ENCODE assay signal across 18 cellular contexts in genomic region chr3:184325269-184325668, GRCh38. TPM values are rescaled to one million over a fixed set of nuclear protein-coding genes. Genes with fewer than 3 reads are reported as not detected.
A peak's percentile ranks its signal among the peaks of the same experiment; 100 is the strongest.
DNase-seq lines count a peak whose midpoint lies in the region; ATAC-seq and TF ChIP-seq lines count a peak whose summit lies in the region.
"Had no signal": no experiment of that assay in that cellular context is flagged by ENCODE, and none has a peak within 500 bp of the region (broad histone marks: within the 10 kb centered on the region; RNA-seq: fewer than 3 reads in every experiment).

No MANE protein-coding gene starts in this region.

- H3K4me3 ChIP-seq in BE2C (ENCODE audit: low read depth, low read length): no peak overlapping the region
- H3K4me3 ChIP-seq: cardiac muscle cell had no signal

- H3K4me3 Mint-ChIP-seq in activated T-cell treated with anti-CD3 and anti-CD28 coated beads, Interleukin-2, amount 50 U/mL, for 24 hours: no peak overlapping the region
- H3K4me3 Mint-ChIP-seq in activated T-cell treated with anti-CD3 and anti-CD28 coated beads, Interleukin-2, amount 50 U/mL, for 4 hours: no peak overlapping the region
- no peak overlapping the region for H3K4me3 Mint-ChIP-seq in HFFc6
- no peak overlapping the region for H3K4me3 Mint-ChIP-seq in memory B cell
- H3K4me3 Mint-ChIP-seq: activated B cell treated with CpG ODN at 0.5 μM for 24 hours; CD8-positive, alpha-beta memory T cell had no signal

- no peaks in the 10 kb centered on the region for H3K9me3 ChIP-seq in BE2C

- no peak for TF ChIP-seq CTCF in HFFc6 (IDR thresholded peaks at IDR 0.05)
- no peak for TF ChIP-seq CTCF in BE2C (IDR thresholded peaks at IDR 0.05; ENCODE audit: low read depth, low read length)

- H3K4me1 Mint-ChIP-seq in activated T-cell treated with anti-CD3 and anti-CD28 coated beads, Interleukin-2, amount 50 U/mL, for 24 hours (ENCODE audit: low read depth): peaks cover 61% of the 10 kb centered on the region
- H3K4me1 Mint-ChIP-seq in activated T-cell treated with anti-CD3 and anti-CD28 coated beads, Interleukin-2, amount 50 U/mL, for 4 hours (ENCODE audit: low read depth): peaks cover 15% of the 10 kb centered on the region
- H3K4me1 Mint-ChIP-seq in HFFc6 (ENCODE audit: low read depth) (peaks cover 45% of the 10 kb centered on the region), memory B cell (no peaks in the 10 kb centered on the region)
- H3K4me1 Mint-ChIP-seq: activated B cell treated with CpG ODN at 0.5 μM for 24 hours; CD8-positive, alpha-beta memory T cell had no signal

- H3K27ac Mint-ChIP-seq in activated T-cell treated with anti-CD3 and anti-CD28 coated beads, Interleukin-2, amount 50 U/mL, for 24 hours: peak overlapping the region; percentile 90
- H3K27ac Mint-ChIP-seq in HFFc6 (peak overlapping the region; percentile 33; the same call in 1 of the 2 replicates), memory B cell (peak overlapping the region; percentile 33)
- H3K27ac Mint-ChIP-seq: activated B cell treated with CpG ODN at 0.5 μM for 24 hours had no signal

- H3K27me3 ChIP-seq in BE2C: no peaks in the 10 kb centered on the region
- H3K27me3 ChIP-seq: cardiac muscle cell had no signal

- DNase-seq in activated T-cell treated with anti-CD3 and anti-CD28 coated beads, Interleukin-2, amount 50 U/mL, for 24 hours: no peak
- no peak for DNase-seq in activated T-cell treated with anti-CD3 and anti-CD28 coated beads, Interleukin-2, amount 50 U/mL, for 4 hours
- no peak for DNase-seq in HFFc6
- DNase-seq in memory B cell (ENCODE audit: low spot score in 2 of 2): no peak
- no peak for DNase-seq in DMS53 (lab: John Stamatoyannopoulos, UW)
- no peak for DNase-seq in BE2C
- DNase-seq: activated B cell treated with CpG ODN at 0.5 μM for 24 hours; activated CD8-positive, alpha-beta memory T cell treated with anti-CD3 and anti-CD28 coated beads, Interleukin-2, amount 50 U/mL, for 48 hours; CD8-positive, alpha-beta memory T cell; KBM-7; NCI-H1092; NCI-H2107; NCI-H524; occipital lobe; SIG-M5 had no signal

- peaks cover 100% of the 10 kb centered on the region for H3K36me3 Mint-ChIP-seq in activated T-cell treated with anti-CD3 and anti-CD28 coated beads, Interleukin-2, amount 50 U/mL, for 24 hours (ENCODE audit: low read depth)
- H3K36me3 Mint-ChIP-seq in activated T-cell treated with anti-CD3 and anti-CD28 coated beads, Interleukin-2, amount 50 U/mL, for 4 hours (ENCODE audit: insufficient read depth): peaks cover 79% of the 10 kb centered on the region
- H3K36me3 Mint-ChIP-seq in HFFc6 (ENCODE audit: low read depth) (peaks cover 79% of the 10 kb centered on the region), memory B cell (peaks cover 63% of the 10 kb centered on the region)

- no peaks in the 10 kb centered on the region for H3K9me3 Mint-ChIP-seq in activated T-cell treated with anti-CD3 and anti-CD28 coated beads, Interleukin-2, amount 50 U/mL, for 24 hours
- no peaks in the 10 kb centered on the region for H3K9me3 Mint-ChIP-seq in activated T-cell treated with anti-CD3 and anti-CD28 coated beads, Interleukin-2, amount 50 U/mL, for 4 hours
- H3K9me3 Mint-ChIP-seq in HFFc6: no peaks in the 10 kb centered on the region
- H3K9me3 Mint-ChIP-seq in memory B cell: no peaks in the 10 kb centered on the region
- H3K9me3 Mint-ChIP-seq: activated B cell treated with CpG ODN at 0.5 μM for 24 hours; CD8-positive, alpha-beta memory T cell had no signal

- H3K27me3 Mint-ChIP-seq in activated T-cell treated with anti-CD3 and anti-CD28 coated beads, Interleukin-2, amount 50 U/mL, for 24 hours: no peaks in the 10 kb centered on the region
- H3K27me3 Mint-ChIP-seq in activated T-cell treated with anti-CD3 and anti-CD28 coated beads, Interleukin-2, amount 50 U/mL, for 4 hours (ENCODE audit: low read depth): no peaks in the 10 kb centered on the region
- H3K27me3 Mint-ChIP-seq in HFFc6 (ENCODE audit: insufficient read depth) (peaks cover 4% of the 10 kb centered on the region), memory B cell (no peaks in the 10 kb centered on the region)
- H3K27me3 Mint-ChIP-seq: activated B cell treated with CpG ODN at 0.5 μM for 24 hours; CD8-positive, alpha-beta memory T cell had no signal

- H3K4me1 ChIP-seq in BE2C: no peaks in the 10 kb centered on the region

- no peak for ATAC-seq in activated T-cell treated with anti-CD3 and anti-CD28 coated beads, Interleukin-2, amount 50 U/mL, for 4 hours
- no peak for ATAC-seq in memory B cell (ENCODE audit: low read depth)
- ATAC-seq: left lobe of liver, sciatic nerve had no signal

- H3K36me3 ChIP-seq in BE2C: peaks cover 100% of the 10 kb centered on the region

RNA-seq across cellular contexts. Expression of gene EIF4G1, which starts 10.9 kb away (rescaled TPM):
- total RNA-seq in activated T-cell treated with anti-CD3 and anti-CD28 coated beads, Interleukin-2, amount 50 U/mL, for 4 hours: 1,000 to 10,000 TPM in 2 of 3 donors, 100 to 1,000 TPM in 1; 990 to 1,057 (median 1,007) TPM
- total RNA-seq in HFFc6 (2021; fragmentation: NEBNext Ultra II Directional; extraction: Animal tissue kit (Norgen Biotek cat#: 25700)): 100 to 1,000 TPM; 522 to 605 (median 559) TPM
- polyA plus RNA-seq in BE2C (2012; ENCODE audit: insufficient read depth, insufficient read length, low read depth): 549 TPM

RNA-seq across cellular contexts. Expression of gene FAM131A, which starts 12.1 kb away (rescaled TPM):
- total RNA-seq in activated T-cell treated with anti-CD3 and anti-CD28 coated beads, Interleukin-2, amount 50 U/mL, for 4 hours: 1 to 10 TPM; 3.5 to 4.4 (median 3.7) TPM
- total RNA-seq in HFFc6 (2021; fragmentation: NEBNext Ultra II Directional; extraction: Animal tissue kit (Norgen Biotek cat#: 25700)): 10 to 100 TPM; 11.2 to 13.6 (median 11.9) TPM
- polyA plus RNA-seq in BE2C (2012; ENCODE audit: insufficient read depth, insufficient read length, low read depth): 36.2 TPM

RNA-seq across cellular contexts. Expression of gene PSMD2, which starts 26.2 kb away (rescaled TPM):
- 100 to 1,000 TPM; 497 to 520 (median 498) TPM for total RNA-seq in activated T-cell treated with anti-CD3 and anti-CD28 coated beads, Interleukin-2, amount 50 U/mL, for 4 hours
- 100 to 1,000 TPM; 620 to 777 (median 730) TPM for total RNA-seq in HFFc6 (2021; fragmentation: NEBNext Ultra II Directional; extraction: Animal tissue kit (Norgen Biotek cat#: 25700))
- 356 TPM for polyA plus RNA-seq in BE2C (2012; ENCODE audit: insufficient read depth, insufficient read length, low read depth)

RNA-seq across cellular contexts. Expression of gene CLCN2, which starts 36.1 kb away (rescaled TPM):
- 1 to 10 TPM; 4.5 to 5.2 (median 5.0) TPM for total RNA-seq in activated T-cell treated with anti-CD3 and anti-CD28 coated beads, Interleukin-2, amount 50 U/mL, for 4 hours
- 1 to 10 TPM; 3.4 to 5.1 (median 4.2) TPM for total RNA-seq in HFFc6 (2021; fragmentation: NEBNext Ultra II Directional; extraction: Animal tissue kit (Norgen Biotek cat#: 25700))
- polyA plus RNA-seq in BE2C (2012; ENCODE audit: insufficient read depth, insufficient read length, low read depth): 12.2 TPM

RNA-seq across cellular contexts. Expression of gene POLR2H, which starts 36.2 kb away (rescaled TPM):
- total RNA-seq in activated T-cell treated with anti-CD3 and anti-CD28 coated beads, Interleukin-2, amount 50 U/mL, for 4 hours: 100 to 1,000 TPM; 146 to 170 (median 165) TPM
- total RNA-seq in HFFc6 (2021; fragmentation: NEBNext Ultra II Directional; extraction: Animal tissue kit (Norgen Biotek cat#: 25700)): 10 to 100 TPM; 45.4 to 68.6 (median 50.1) TPM
- polyA plus RNA-seq in BE2C (2012; ENCODE audit: insufficient read depth, insufficient read length, low read depth): 242 TPM

Comparison
In these comparisons a context has a peak if more than half of its experiments do, and no peak if none do; other contexts are left out.
1. H3K27ac Mint-ChIP-seq: peak in every context shown above with its lines; median percentile 90 in activated T-cell treated with anti-CD3 and anti-CD28 coated beads, Interleukin-2, amount 50 U/mL, for 24 hours; 33 in HFFc6; 33 in memory B cell.